Comparison of ENCODE assay signal across 23 cellular contexts in the genomic region with DNA sequence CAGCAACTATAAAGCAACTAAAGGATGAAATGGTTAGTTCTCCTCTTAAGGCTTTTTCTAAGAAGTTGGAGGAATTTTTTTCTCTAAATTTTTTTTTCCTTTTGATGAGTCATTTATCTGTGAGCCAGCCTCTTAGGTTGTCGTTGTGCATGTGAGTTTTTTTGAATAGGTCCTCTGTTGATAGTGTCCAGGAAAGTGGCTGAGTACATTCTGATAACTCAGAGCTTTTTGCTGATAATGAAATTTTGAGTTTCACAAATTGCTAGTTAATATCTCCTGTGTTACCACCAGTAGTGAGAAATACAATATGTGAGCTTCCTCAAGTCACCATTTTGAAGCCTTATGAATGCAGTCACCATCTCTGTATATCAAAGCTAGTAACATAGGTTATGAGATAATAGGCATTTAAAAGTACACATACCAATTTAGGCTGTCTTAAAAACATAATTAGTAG. TPM values are rescaled to one million over a fixed set of nuclear protein-coding genes. Genes with fewer than 3 reads are reported as not detected.
DNase-seq lines count a peak whose midpoint lies in the region; ATAC-seq and TF ChIP-seq lines count a peak whose summit lies in the region.
"Had no signal": no experiment of that assay in that cellular context is flagged by ENCODE, and none has a peak within 500 bp of the region (broad histone marks: within the 10 kb centered on the region; RNA-seq: fewer than 3 reads in every experiment).

No MANE protein-coding gene starts in this region.

- 0 out of 2 replicates have a peak overlapping the region, but pooled peaks have one; percentile 60 for H3K18ac ChIP-seq in IMR-90 (ENCODE audit: low read depth, low read length)

- in situ Hi-C loops in IMR-90 (cut with MboI; ENCODE audit: low sequenced_read_pairs) = no loop called here

- H2BK120ac ChIP-seq in IMR-90 (ENCODE audit: low read depth, low read length) = no peak overlapping the region

- no peak overlapping the region for H3K23ac ChIP-seq in IMR-90 (ENCODE audit: low read depth, low read length)

- no peak for TF ChIP-seq POLR2A in IMR-90 (IDR thresholded peaks at IDR 0.05; ENCODE audit: low read depth, low read length)

- no peak for TF ChIP-seq RAD21 in IMR-90 (IDR thresholded peaks at IDR 0.05; ENCODE audit: low read length)

- no peak overlapping the region for H2BK15ac ChIP-seq in IMR-90 (ENCODE audit: low read depth, low read length)

- H2AK9ac ChIP-seq in IMR-90 (replicated peaks; ENCODE audit: low read depth, low read length, poor library complexity) = no peak overlapping the region

- no CpG with 5 or more reads among the region's 1 CpG for WGBS in IMR-90 (ENCODE audit: extremely low coverage in 2 of 2, insufficient read length in 1 of 2), 2 experiments

- H3K4me1 ChIP-seq in IMR-90 (ENCODE audit: control insufficient read depth, insufficient read depth, low read length) (peaks cover 3% of the 10 kb centered on the region), adipocyte (ENCODE audit: control insufficient read depth, insufficient read depth, low read length) (peaks cover 8% of the 10 kb centered on the region), foreskin keratinocyte (peaks cover 5% of the 10 kb centered on the region)
- H3K4me1 ChIP-seq: lower lobe of right lung, spleen, tibial nerve had no signal

- H4K5ac ChIP-seq in IMR-90 (ENCODE audit: low read depth, low read length) = no peak overlapping the region

- H3K4me3 ChIP-seq in IMR-90 (ENCODE audit: insufficient read depth, low read depth, low read length) (no peak overlapping the region), adipocyte (ENCODE audit: low read length) (no peak overlapping the region)
- H3K4me3 ChIP-seq: cardiac muscle cell, lower lobe of right lung, spleen, tibial nerve had no signal

- dilution Hi-C loops in IMR-90 (cut with HindIII; ENCODE audit: low sequenced_read_pairs, unreplicated experiment) = no loop called here

- H3K4ac ChIP-seq in IMR-90 (ENCODE audit: low read depth, low read length) = no peak overlapping the region

- H3K14ac ChIP-seq in IMR-90 (replicated peaks; ENCODE audit: low read depth, low read length) = no peak overlapping the region

- intact Hi-C loops in IMR-90 (cut with micrococcal nuclease) = no loop called here

- POLR2A ChIA-PET in IMR-90 (lab: Charles Lee; ENCODE audit: unreplicated experiment) = no interaction called here

- H3K27ac ChIP-seq in IMR-90 (ENCODE audit: insufficient read depth, low read length) = no peak overlapping the region
- H3K27ac ChIP-seq in foreskin keratinocyte = no peak overlapping the region
- H3K27ac ChIP-seq: cardiac muscle cell, lower lobe of right lung, spleen, tibial nerve had no signal

- H2BK5ac ChIP-seq in IMR-90 (ENCODE audit: low read depth, low read length, poor library complexity, severe bottlenecking) = peak overlapping the region; percentile 60

- no peak overlapping the region for H4K91ac ChIP-seq in IMR-90 (ENCODE audit: insufficient read depth, low read depth, low read length)

- H3K9ac ChIP-seq in IMR-90 (ENCODE audit: low read depth, low read length) (no peak overlapping the region), adipocyte (ENCODE audit: low read length) (no peak overlapping the region)

- H3K9me3 ChIP-seq in IMR-90 (ENCODE audit: control insufficient read depth, insufficient read depth, low read length) (no peaks in the 10 kb centered on the region), adipocyte (ENCODE audit: control insufficient read depth, low read length) (no peaks in the 10 kb centered on the region)
- H3K9me3 ChIP-seq: lower lobe of right lung, spleen, tibial nerve had no signal

- H2AFZ ChIP-seq in IMR-90 (replicated peaks; ENCODE audit: low read length, poor library complexity) = no peak overlapping the region

- H3K9me1 ChIP-seq in IMR-90 (ENCODE audit: insufficient read depth, low read length) = peaks cover 7% of the 10 kb centered on the region

- no TSS peak for BruUV-seq in IMR-90 (replicated peaks; lab: Mats Ljungman, UMichigan)

- TF ChIP-seq CTCF in IMR-90 (conservative IDR thresholded peaks at IDR 0.05; ENCODE audit: low read depth, low read length) (no peak), foreskin keratinocyte (conservative IDR thresholded peaks at IDR 0.05) (no peak)

- H4K8ac ChIP-seq in IMR-90 (ENCODE audit: low read depth in 2 of 2, low read length in 2 of 2) = no peak overlapping the region; a peak in 1 of 4 replicates

- ATAC-seq in IMR-90 (ENCODE audit: low read depth) (peak; percentile 38; the same call in 1 of the 2 replicates), foreskin keratinocyte (peak; percentile 39)
- ATAC-seq: lower lobe of right lung; stimulated activated effector memory CD8-positive, alpha-beta T cell treated with anti-CD3 and anti-CD28 coated beads, Interleukin-12 subunit alpha, Interleukin-12 subunit beta, amount 100 ng/mL, for 72 hours had no signal

- DNase-seq in AG08395 (ENCODE audit: low spot score) = peak; percentile 12
- peak; percentile 63 for DNase-seq in IMR-90
- peak; percentile 42 for DNase-seq in adipocyte (ENCODE audit: low read depth)
- peak in 1 of 2 donors; percentile 15 for DNase-seq in foreskin keratinocyte
- DNase-seq in NCI-H345 treated with DMSO at 0.1 percent for 48 hours (lab: John Stamatoyannopoulos, UW; ENCODE audit: unreplicated experiment) = no peak
- no peak for DNase-seq in DMS153 treated with DMSO at 0.1 percent for 48 hours (lab: John Stamatoyannopoulos, UW; ENCODE audit: unreplicated experiment)
- DNase-seq in SW 1271 (lab: John Stamatoyannopoulos, UW) = no peak
- DNase-seq in pons (ENCODE audit: low spot score) = no peak
- DNase-seq: activated CD4-positive, alpha-beta T cell treated with anti-CD3 and anti-CD28 coated beads, Interleukin-2, amount 10 ng/mL, durations not matched to agents 24 days and 14 days; activated naive CD4-positive, alpha-beta T cell treated with anti-CD3 and anti-CD28 coated beads, Interleukin-2, amount 50 U/mL, for 16 hours; activated T-cell treated with anti-CD3 and anti-CD28 coated beads for 4 hours; COR-L47; effector CD4-positive, alpha-beta T cell; lower lobe of right lung; naive B cell; NCI-H146; NCI-H345; SIG-M5; spleen had no signal

- CTCF ChIA-PET in IMR-90 (lab: Yijun Ruan, JAX) = interaction anchor here (0.5 to 2.2 kb wide), 5 partner anchors 8 to 110 kb away, joined by 3 to 8 read pairs (median 3); no protein-coding TSS in a partner anchor

- no peak overlapping the region for H2AK5ac ChIP-seq in IMR-90 (ENCODE audit: low read depth, low read length)

- no peak overlapping the region; the same call in 1 of the 2 replicates for H3K4me2 ChIP-seq in IMR-90 (ENCODE audit: low read depth, low read length)

- no peak overlapping the region for H2BK20ac ChIP-seq in IMR-90 (ENCODE audit: low read depth, low read length)

- H3K27me3 ChIP-seq in IMR-90 (ENCODE audit: control insufficient read depth, insufficient read depth, low read length) (no peaks in the 10 kb centered on the region), adipocyte (replicated peaks; ENCODE audit: control insufficient read depth, insufficient read depth, low read length) (no peaks in the 10 kb centered on the region), foreskin keratinocyte (no peaks in the 10 kb centered on the region)
- H3K27me3 ChIP-seq: cardiac muscle cell, spleen, tibial nerve had no signal

- H3K56ac ChIP-seq in IMR-90 (ENCODE audit: extremely low read depth, insufficient read depth, low read length) = no peak overlapping the region

- H3K36me3 ChIP-seq in IMR-90 (ENCODE audit: control insufficient read depth, insufficient read depth, low read length) (no peaks in the 10 kb centered on the region), adipocyte (ENCODE audit: control insufficient read depth, insufficient read depth, low read length, severe bottlenecking) (peaks cover 33% of the 10 kb centered on the region)

- no peaks in the 10 kb centered on the region for H4K20me1 ChIP-seq in IMR-90 (ENCODE audit: insufficient read depth, low read length)

- H3K79me1 ChIP-seq in IMR-90 (ENCODE audit: low read depth in 1 of 2, low read length in 2 of 2) = peaks cover 5 to 14% of the 10 kb centered on the region in 2 experiments

TF ChIP-seq in IMR-90, 13 proteins besides CTCF, POLR2A, EP300 and RAD21 (continues in another document):
- TF ChIP-seq FOS (IDR thresholded peaks at IDR 0.05; ENCODE audit: low read depth, low read length) (peak; percentile 48; the same call in 1 of the 2 replicates), SMC3 (IDR thresholded peaks at IDR 0.05; ENCODE audit: low read depth, low read length) (no peak), MXI1 (IDR thresholded peaks at IDR 0.05; ENCODE audit: borderline replicate concordance, low read depth, low read length) (no peak), NFE2L2 (IDR thresholded peaks at IDR 0.05; ENCODE audit: low read depth, low read length) (no peak), MAFK (IDR thresholded peaks at IDR 0.05; ENCODE audit: low read depth, low read length) (peak; percentile 68), CHD1 (IDR thresholded peaks at IDR 0.05; ENCODE audit: low read depth, low read length) (no peak), MAZ (IDR thresholded peaks at IDR 0.05; ENCODE audit: borderline replicate concordance, low read depth, low read length) (no peak)
- TF ChIP-seq, protein P1, sequence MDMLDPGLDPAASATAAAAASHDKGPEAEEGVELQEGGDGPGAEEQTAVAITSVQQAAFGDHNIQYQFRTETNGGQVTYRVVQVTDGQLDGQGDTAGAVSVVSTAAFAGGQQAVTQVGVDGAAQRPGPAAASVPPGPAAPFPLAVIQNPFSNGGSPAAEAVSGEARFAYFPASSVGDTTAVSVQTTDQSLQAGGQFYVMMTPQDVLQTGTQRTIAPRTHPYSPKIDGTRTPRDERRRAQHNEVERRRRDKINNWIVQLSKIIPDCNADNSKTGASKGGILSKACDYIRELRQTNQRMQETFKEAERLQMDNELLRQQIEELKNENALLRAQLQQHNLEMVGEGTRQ (IDR thresholded peaks at IDR 0.05; ENCODE audit: low read depth, low read length) = no peak

RNA-seq across cellular contexts. Expression of a gene that starts 7.1 kb away (rescaled TPM):
- total RNA-seq in IMR-90 (2012; rRNA removed) (83.0 and 93.6 TPM in 2 replicates), foreskin keratinocyte (7.8 and 11.0 TPM in 2 replicates)
- polyA plus RNA-seq in IMR-90 (2012; rRNA removed) (134 and 155 TPM in 2 replicates), foreskin keratinocyte (7.9 and 11.4 TPM in 2 replicates)
- 39.5 and 71.9 TPM in 2 replicates for polyA plus RNA-seq in IMR-90 (2012; cell fraction: cytosol; rRNA removed)
- 16.2 and 67.7 TPM in 2 replicates for polyA plus RNA-seq in IMR-90 (2012; cell fraction: nucleus; rRNA removed; ENCODE audit: low replicate concordance)

RNA-seq across cellular contexts. Expression of a gene that starts 35.2 kb away (rescaled TPM):
- total RNA-seq in IMR-90 (2012; rRNA removed) = 36.0 and 55.0 TPM in 2 replicates
- 9.9 and 12.4 TPM in 2 replicates for polyA plus RNA-seq in IMR-90 (2012; rRNA removed)
- polyA plus RNA-seq in IMR-90 (2012; cell fraction: cytosol; rRNA removed) = 2.3 and 2.5 TPM in 2 replicates
- polyA plus RNA-seq in IMR-90 (2012; cell fraction: nucleus; rRNA removed; ENCODE audit: low replicate concordance) = 1.6 and 9.6 TPM in 2 replicates
- 29.8 and 35.9 TPM in 2 replicates for total RNA-seq in foreskin keratinocyte
- 12.5 and 20.5 TPM in 2 replicates for polyA plus RNA-seq in foreskin keratinocyte

RNA-seq across cellular contexts. Expression of a gene that starts 52.7 kb away (rescaled TPM):
- total RNA-seq in IMR-90 (2012; rRNA removed) (0.90 and 1.9 TPM in 2 replicates), foreskin keratinocyte (not detected in 2 replicates)
- polyA plus RNA-seq in IMR-90 (2012; rRNA removed) (2.6 and 3.0 TPM in 2 replicates), foreskin keratinocyte (0.04 TPM in 1 of 2 replicates, not detected in the other)
- polyA plus RNA-seq in IMR-90 (2012; cell fraction: cytosol; rRNA removed) = 1.9 and 11.6 TPM in 2 replicates
- polyA plus RNA-seq in IMR-90 (2012; cell fraction: nucleus; rRNA removed; ENCODE audit: low replicate concordance) = 3.8 and 4.0 TPM in 2 replicates
- total RNA-seq: activated CD4-positive, alpha-beta T cell treated with anti-CD3 and anti-CD28 coated beads, Interleukin-2, amount 10 ng/mL, durations not matched to agents 24 days and 14 days; H4 had no signal

Comparison
In these comparisons a context has a peak if more than half of its experiments do, and no peak if none do; other contexts are left out.
1. DNase-seq: peak in AG08395 (single experiment), IMR-90 (single experiment) and adipocyte (single experiment); none in NCI-H345 treated with DMSO at 0.1 percent for 48 hours (single experiment), DMS153 treated with DMSO at 0.1 percent for 48 hours (single experiment), SW 1271 (0 of 2) and pons (single experiment).